Comparison of ENCODE assay signal across 21 cellular contexts in genomic region chr16:49498241-49499017, GRCh38.
A peak's percentile ranks its signal among the peaks of the same experiment; 100 is the strongest.
DNase-seq lines count a peak whose midpoint lies in the region; ATAC-seq and TF ChIP-seq lines count a peak whose summit lies in the region.
"Had no signal": no experiment of that assay in that cellular context is flagged by ENCODE, and none has a peak within 500 bp of the region (broad histone marks: within the 10 kb centered on the region; RNA-seq: fewer than 3 reads in every experiment).

No MANE protein-coding gene starts in this region.

- peaks cover 9 to 13% of the 10 kb centered on the region in 2 donors for H3K4me1 Mint-ChIP-seq in natural killer cell

- H3K36me3 Mint-ChIP-seq in natural killer cell: no peaks in the 10 kb centered on the region

- no peak for ATAC-seq in left ventricle myocardium superior
- ATAC-seq in left lobe of liver: no peak
- ATAC-seq in HG03095 (IDR thresholded peaks at IDR 0.05; ENCODE audit: unreplicated experiment): no peak
- no peak for ATAC-seq in HG03139 (IDR thresholded peaks at IDR 0.05; ENCODE audit: unreplicated experiment)
- ATAC-seq in natural killer cell: no peak
- ATAC-seq: HepG2 had no signal

- H3K9me3 Mint-ChIP-seq in natural killer cell: no peaks in the 10 kb centered on the region

- no peaks in the 10 kb centered on the region for H3K27me3 Mint-ChIP-seq in natural killer cell (ENCODE audit: low read depth in 2 of 2)

- H3K4me3 Mint-ChIP-seq in natural killer cell: no peak overlapping the region

- TF ChIP-seq CTCF in natural killer cell (IDR thresholded peaks at IDR 0.05): no peak

- intact Hi-C loops in cardiac septum (cut with DNase I) (loop anchor here (10.0 kb wide), 1 partner anchor 256 kb away; no protein-coding TSS in a partner anchor), left ventricle myocardium superior (cut with micrococcal nuclease) (no loop called here), natural killer cell (cut with micrococcal nuclease) (no loop called here)

- H3K27ac Mint-ChIP-seq in natural killer cell: no peak overlapping the region

- DNase-seq in cardiac septum (ENCODE audit: low spot score) (peak; percentile 70), left ventricle myocardium superior (no peak), NCI-H446 treated with DMSO at 0.1 percent for 48 hours (lab: John Stamatoyannopoulos, UW) (peak; percentile 88), left lobe of liver (ENCODE audit: low spot score) (peak; percentile 19), natural killer cell (no peak), activated T-cell treated with anti-CD3 and anti-CD28 coated beads for 4 hours (no peak)
- DNase-seq: activated CD4-positive, alpha-beta T cell treated with anti-CD3 and anti-CD28 coated beads, Interleukin-2, amount 50 U/mL, for 4 hours; activated CD4-positive, CD25-positive, alpha-beta regulatory T cell; activated CD8-positive, alpha-beta memory T cell treated with anti-CD3 and anti-CD28 coated beads, Interleukin-2, amount 50 U/mL, for 48 hours; activated effector memory CD4-positive, alpha-beta T cell treated with Interleukin-2 at 50 U/mL for 16 hours; Calu3; effector CD4-positive, alpha-beta T cell; kidney glomerular epithelial cell; NCI-H2107; NCI-H526 treated with DMSO at 0.1 percent for 48 hours; OCI-M1; Right ventricle myocardium superior; T-helper 9 cell had no signal

Comparison
In these comparisons a context has a peak if more than half of its experiments do, and no peak if none do; other contexts are left out.
1. DNase-seq: peak in cardiac septum (single experiment), NCI-H446 treated with DMSO at 0.1 percent for 48 hours (single experiment) and left lobe of liver (single experiment); none in left ventricle myocardium superior (single experiment), natural killer cell (single experiment) and activated T-cell treated with anti-CD3 and anti-CD28 coated beads for 4 hours (single experiment).